Comparison of ENCODE assay signal across 16 cellular contexts in the genomic region with DNA sequence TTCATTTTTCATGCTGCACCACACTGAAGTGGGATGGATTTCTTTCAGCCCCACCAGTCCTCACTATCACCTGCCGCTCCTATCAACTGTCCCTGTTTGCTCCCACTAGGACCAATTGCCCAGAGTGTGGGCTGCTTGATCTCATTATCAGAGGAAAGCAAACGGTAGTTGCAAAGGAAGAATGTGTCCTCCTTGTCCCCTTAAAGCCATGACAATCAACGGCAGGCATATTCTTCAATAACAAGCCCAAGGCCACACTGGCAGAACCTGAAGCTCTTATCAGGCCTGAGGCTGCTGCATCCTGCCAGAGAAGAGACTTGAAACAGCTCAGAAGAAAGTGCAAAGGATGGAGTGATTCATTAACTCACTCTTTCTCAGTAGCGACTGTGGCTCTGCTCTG.
"Had no signal": no experiment of that assay in that cellular context is flagged by ENCODE, and none has a peak within 500 bp of the region (broad histone marks: within the 10 kb centered on the region; RNA-seq: fewer than 3 reads in every experiment).

No MANE protein-coding gene starts in this region.

- H3K36me3 ChIP-seq: left ventricle myocardium inferior, sigmoid colon, spleen, thoracic aorta, upper lobe of right lung, WERI-Rb-1 had no signal

- H3K27me3 ChIP-seq: sigmoid colon, spleen, upper lobe of right lung had no signal

- H3K27ac ChIP-seq: left ventricle myocardium inferior, sigmoid colon, spleen, thoracic aorta, upper lobe of right lung, WERI-Rb-1 had no signal

- H3K9me3 ChIP-seq: left ventricle myocardium inferior, sigmoid colon, spleen, thoracic aorta, upper lobe of right lung had no signal

- H3K4me3 ChIP-seq: left ventricle myocardium inferior, sigmoid colon, spleen, thoracic aorta, upper lobe of right lung had no signal

- ATAC-seq: esophagus mucosa; stimulated activated naive B cell treated with anti-CD40 and anti-IgM and Interleukin-4, amounts not matched to agents 10 μg/mL and 1 μg/mL and 100 μg/mL, for 72 hours; T-cell; upper lobe of right lung had no signal

- DNase-seq: activated CD4-positive, alpha-beta T cell treated with anti-CD3 and anti-CD28 coated beads for 1 hour; activated gamma-delta T cell treated with Interleukin-2 at 50 U/mL for 16 hours; cerebellar nuclear complex; cortex of kidney; effector CD4-positive, alpha-beta T cell; hippocampal formation; left ventricle myocardium inferior; mammary epithelial cell; sigmoid colon; spleen; stimulated activated naive B cell treated with anti-CD40 and anti-IgM and Interleukin-4, amounts not matched to agents 10 μg/mL and 1 μg/mL and 100 μg/mL, for 72 hours; T-cell; upper lobe of right lung; WERI-Rb-1 had no signal

- H3K4me1 ChIP-seq: left ventricle myocardium inferior, upper lobe of right lung had no signal
